ENCODE assay signal across 21 cellular contexts in genomic region chr4:40939826-40940225, GRCh38.
DNase-seq lines count a peak whose midpoint lies in the region; ATAC-seq and TF ChIP-seq lines count a peak whose summit lies in the region.
"Had no signal": no experiment of that assay in that cellular context is flagged by ENCODE, and none has a peak within 500 bp of the region (broad histone marks: within the 10 kb centered on the region; RNA-seq: fewer than 3 reads in every experiment).

No MANE protein-coding gene starts in this region.

- 90% methylated on average over 2 of the region's 2 CpGs for WGBS in mammary epithelial cell (ENCODE audit: low coverage, missing lambda C conversion rate)

- no peak for TF ChIP-seq CTCF in MCF 10A (IDR thresholded peaks at IDR 0.05; ENCODE audit: unreplicated experiment)
- no peak for TF ChIP-seq CTCF in mammary epithelial cell (conservative IDR thresholded peaks at IDR 0.05 in 1 of 2, IDR thresholded peaks at IDR 0.05 in 1 of 2; ENCODE audit: extremely low read depth in 1 of 2, insufficient read depth in 1 of 2, low read depth in 1 of 2, low read length in 2 of 2)
- no peak for TF ChIP-seq CTCF in fibroblast of mammary gland (conservative IDR thresholded peaks at IDR 0.05; ENCODE audit: control insufficient read depth, insufficient read depth, low read depth, low read length)
- no peak for TF ChIP-seq CTCF in tibial artery (IDR thresholded peaks at IDR 0.05)

- no peaks in the 10 kb centered on the region for H3K27me3 Mint-ChIP-seq in MCF 10A (ENCODE audit: insufficient read depth, unreplicated experiment)

- intact Hi-C loops in MCF 10A (cut with micrococcal nuclease), result no loop called here
- intact Hi-C loops in mammary epithelial cell (cut with micrococcal nuclease), result no loop called here
- intact Hi-C loops in tibial artery (cut with DNase I; ENCODE audit: low total_unique reads), result loop anchor here (5.0 kb wide), 1 partner anchor 32 kb away; no protein-coding TSS in a partner anchor

- in situ Hi-C loops in mammary epithelial cell (cut with MboI; ENCODE audit: low sequenced_read_pairs in 2 of 2), result no loop called here

- dilution Hi-C loops in mammary epithelial cell (cut with HindIII; ENCODE audit: low sequenced_read_pairs), result no loop called here

- peaks cover 3% of the 10 kb centered on the region for H3K79me2 ChIP-seq in mammary epithelial cell (ENCODE audit: insufficient read depth, low read length)

- no peak overlapping the region for H2AFZ ChIP-seq in mammary epithelial cell (ENCODE audit: low read depth, low read length)

- no peak for ATAC-seq in HG03521 (IDR thresholded peaks at IDR 0.05; ENCODE audit: unreplicated experiment)
- no peak for ATAC-seq in GM18873 (IDR thresholded peaks at IDR 0.05; ENCODE audit: low FRiP score, unreplicated experiment)
- ATAC-seq: GM12878 had no signal

- no peak overlapping the region for H3K4me3 Mint-ChIP-seq in MCF 10A (ENCODE audit: unreplicated experiment)

- DNase-seq in MCF 10A (ENCODE audit: unreplicated experiment), result no peak
- no peak for DNase-seq in mammary epithelial cell
- DNase-seq in fibroblast of mammary gland (ENCODE audit: low read depth), result peak; percentile 35
- no peak for DNase-seq in tibial artery
- no peak for DNase-seq in OCI-M2 (lab: John Stamatoyannopoulos, UW; ENCODE audit: unreplicated experiment)
- DNase-seq: GDM1, H7, Kasumi-1, NCI-H1105, NCI-H1694 treated with DMSO at 0.1 percent for 48 hours, NCI-H2107, NCI-H226, NCI-H526 had no signal

- H3K27ac Mint-ChIP-seq in MCF 10A (ENCODE audit: low read depth, unreplicated experiment), result peak overlapping the region; percentile 86

- no peaks in the 10 kb centered on the region for H3K27me3 ChIP-seq in mammary epithelial cell (ENCODE audit: insufficient read depth, low read length)
- H3K27me3 ChIP-seq in rectal smooth muscle tissue (ENCODE audit: control insufficient read depth, insufficient read depth, low read length), result no peaks in the 10 kb centered on the region
- no peaks in the 10 kb centered on the region for H3K27me3 ChIP-seq in tibial artery
- H3K27me3 ChIP-seq: BLaER1 treated with 17β-estradiol and CSF1 and Interleukin-3, amounts not matched to agents 10 nM and 100 nM; SJSA1 had no signal

- H3K9ac ChIP-seq in mammary epithelial cell (ENCODE audit: insufficient read depth, low read length), result no peak overlapping the region
- H3K9ac ChIP-seq in rectal smooth muscle tissue (ENCODE audit: low read length), result no peak overlapping the region
- H3K9ac ChIP-seq: BLaER1 treated with 17β-estradiol and CSF1 and Interleukin-3, amounts not matched to agents 10 nM and 100 nM had no signal

- peaks cover 15% of the 10 kb centered on the region for H3K36me3 ChIP-seq in mammary epithelial cell (ENCODE audit: insufficient read depth, low read length)
- no peaks in the 10 kb centered on the region for H3K36me3 ChIP-seq in rectal smooth muscle tissue (ENCODE audit: control insufficient read depth, insufficient read depth, low read length)
- H3K36me3 ChIP-seq in tibial artery, result peaks cover 0 to 27% (median 0%) of the 10 kb centered on the region in 3 donors
- H3K36me3 ChIP-seq: SJSA1 had no signal

- H3K4me1 ChIP-seq in mammary epithelial cell (ENCODE audit: insufficient read depth, low read length) (no peaks in the 10 kb centered on the region), rectal smooth muscle tissue (ENCODE audit: control insufficient read depth, insufficient read depth, low read length) (peaks cover 19% of the 10 kb centered on the region), tibial artery (peaks cover 0 to 69% (median 48%) of the 10 kb centered on the region in 4 donors)
- H3K4me1 ChIP-seq: SJSA1 had no signal

- H3K27ac ChIP-seq in mammary epithelial cell (ENCODE audit: insufficient read depth, low read depth, low read length) (no peak overlapping the region), rectal smooth muscle tissue (ENCODE audit: low read depth, low read length) (peak overlapping the region; percentile 38), tibial artery (peak overlapping the region; percentile 64 to 68)
- H3K27ac ChIP-seq: 22Rv1; BLaER1 treated with 17β-estradiol and CSF1 and Interleukin-3, amounts not matched to agents 10 nM and 100 nM; RWPE1; SJSA1 had no signal

- H3K36me3 Mint-ChIP-seq in MCF 10A (ENCODE audit: insufficient read depth, unreplicated experiment), result peaks cover 89% of the 10 kb centered on the region

- H3K4me3 ChIP-seq in mammary epithelial cell (replicated peaks in 1 of 3; ENCODE audit: insufficient read depth in 1 of 3, low read depth in 2 of 3, low read length in 3 of 3) (no peak overlapping the region), fibroblast of mammary gland (ENCODE audit: control insufficient read depth, low read depth, low read length) (no peak overlapping the region), rectal smooth muscle tissue (ENCODE audit: low read length) (no peak overlapping the region), tibial artery (no peak overlapping the region)
- H3K4me3 ChIP-seq: BLaER1 treated with 17β-estradiol and CSF1 and Interleukin-3, amounts not matched to agents 10 nM and 100 nM; GM12878; SJSA1 had no signal

- H3K9me3 Mint-ChIP-seq in MCF 10A (ENCODE audit: unreplicated experiment), result no peaks in the 10 kb centered on the region

- BruUV-seq in MCF 10A (replicated peaks; lab: Mats Ljungman, UMichigan) (no TSS peak), mammary epithelial cell (replicated peaks; lab: Mats Ljungman, UMichigan) (no TSS peak)

- H3K4me1 Mint-ChIP-seq in MCF 10A (ENCODE audit: insufficient read depth, unreplicated experiment), result no peaks in the 10 kb centered on the region

- CTCF ChIA-PET in MCF 10A (lab: Yijun Ruan, JAX), result interaction anchor here (0.7 to 2.8 kb wide), 6 partner anchors 10 to 43 kb away, joined by 3 to 14 read pairs (median 4); no protein-coding TSS in a partner anchor
- CTCF ChIA-PET in mammary epithelial cell (lab: Charles Lee; ENCODE audit: low non-redundant PET), result no interaction called here

- no peaks in the 10 kb centered on the region for H4K20me1 ChIP-seq in mammary epithelial cell (ENCODE audit: insufficient read depth, low read length)
- H4K20me1 ChIP-seq: BLaER1 treated with 17β-estradiol and CSF1 and Interleukin-3, amounts not matched to agents 10 nM and 100 nM had no signal

- H3K9me3 ChIP-seq in mammary epithelial cell (replicated peaks; ENCODE audit: insufficient read depth, low read length) (no peaks in the 10 kb centered on the region), tibial artery (no peaks in the 10 kb centered on the region)
- H3K9me3 ChIP-seq: BLaER1 treated with 17β-estradiol and CSF1 and Interleukin-3, amounts not matched to agents 10 nM and 100 nM; SJSA1 had no signal

- POLR2A ChIA-PET in MCF 10A (lab: Yijun Ruan, JAX), result no interaction called here

- H3K4me2 ChIP-seq in mammary epithelial cell (ENCODE audit: insufficient read depth, low read depth, low read length), result no peak overlapping the region
- H3K4me2 ChIP-seq: BLaER1 treated with 17β-estradiol and CSF1 and Interleukin-3, amounts not matched to agents 10 nM and 100 nM had no signal
